In the genomic region with DNA sequence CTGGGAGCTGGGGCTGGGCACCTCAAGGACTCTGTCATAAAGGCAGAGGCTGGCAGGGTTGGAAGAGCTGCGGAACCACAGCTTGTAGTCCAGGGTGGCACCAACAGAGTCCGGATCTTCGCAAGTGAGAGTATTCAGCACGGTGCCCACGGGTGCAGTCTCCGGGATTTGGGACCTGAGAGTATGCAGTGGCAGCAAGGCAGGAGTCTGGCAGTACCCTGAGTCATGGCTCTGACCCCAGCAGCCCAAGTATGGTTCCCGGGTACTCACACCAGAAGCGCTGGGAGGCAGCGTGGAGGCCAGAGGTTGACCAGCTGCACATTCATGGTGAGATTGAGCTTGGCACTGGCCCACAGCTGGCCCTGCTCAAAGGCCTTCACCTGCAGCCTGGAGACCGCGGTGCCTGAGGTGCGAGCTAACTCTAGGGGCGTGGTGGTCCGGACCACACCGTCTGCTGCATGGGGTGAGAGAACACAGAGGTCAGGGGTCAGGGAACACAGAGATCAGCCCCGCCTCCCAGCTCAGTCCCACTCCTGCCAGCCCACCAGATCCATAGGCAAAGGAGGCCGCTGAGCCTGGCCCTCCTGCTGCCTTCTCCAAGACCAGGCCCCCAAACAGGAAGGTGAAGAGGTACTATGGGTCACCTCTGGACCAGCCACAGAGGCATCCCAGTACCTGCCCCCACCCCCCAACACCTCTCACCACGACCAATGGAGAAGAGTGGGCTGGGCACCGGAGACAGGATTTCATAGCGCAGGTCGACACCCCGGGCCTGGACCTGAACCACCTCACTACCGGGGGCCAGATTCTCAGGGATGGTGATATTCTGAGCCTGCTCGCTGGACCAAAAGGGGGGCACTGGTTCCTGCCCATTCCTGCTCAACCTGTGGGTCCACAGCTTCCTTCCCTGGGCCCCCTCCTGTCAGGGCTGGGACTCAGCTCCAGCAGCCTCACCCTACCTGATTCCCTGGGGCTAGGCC, we compare ENCODE assay signal across 2 cellular contexts.
A peak's percentile ranks its signal among the peaks of the same experiment; 100 is the strongest.
TF ChIP-seq lines count a peak whose summit lies in the region.

No MANE protein-coding gene starts in this region.

TF ChIP-seq in HepG2, 621 proteins besides CTCF, POLR2A, EP300 and RAD21 (continues in another document):
- TF ChIP-seq ZNF891 (CRISPR knock-in tag; IDR thresholded peaks at IDR 0.05) = no peak
- TF ChIP-seq PHF21A (CRISPR knock-in tag; IDR thresholded peaks at IDR 0.05) = no peak
- TF ChIP-seq, protein P1, sequence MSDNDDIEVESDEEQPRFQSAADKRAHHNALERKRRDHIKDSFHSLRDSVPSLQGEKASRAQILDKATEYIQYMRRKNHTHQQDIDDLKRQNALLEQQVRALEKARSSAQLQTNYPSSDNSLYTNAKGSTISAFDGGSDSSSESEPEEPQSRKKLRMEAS (IDR thresholded peaks at IDR 0.05) = peak; percentile 50; the same call in 1 of the 2 replicates
- TF ChIP-seq, protein P2, sequence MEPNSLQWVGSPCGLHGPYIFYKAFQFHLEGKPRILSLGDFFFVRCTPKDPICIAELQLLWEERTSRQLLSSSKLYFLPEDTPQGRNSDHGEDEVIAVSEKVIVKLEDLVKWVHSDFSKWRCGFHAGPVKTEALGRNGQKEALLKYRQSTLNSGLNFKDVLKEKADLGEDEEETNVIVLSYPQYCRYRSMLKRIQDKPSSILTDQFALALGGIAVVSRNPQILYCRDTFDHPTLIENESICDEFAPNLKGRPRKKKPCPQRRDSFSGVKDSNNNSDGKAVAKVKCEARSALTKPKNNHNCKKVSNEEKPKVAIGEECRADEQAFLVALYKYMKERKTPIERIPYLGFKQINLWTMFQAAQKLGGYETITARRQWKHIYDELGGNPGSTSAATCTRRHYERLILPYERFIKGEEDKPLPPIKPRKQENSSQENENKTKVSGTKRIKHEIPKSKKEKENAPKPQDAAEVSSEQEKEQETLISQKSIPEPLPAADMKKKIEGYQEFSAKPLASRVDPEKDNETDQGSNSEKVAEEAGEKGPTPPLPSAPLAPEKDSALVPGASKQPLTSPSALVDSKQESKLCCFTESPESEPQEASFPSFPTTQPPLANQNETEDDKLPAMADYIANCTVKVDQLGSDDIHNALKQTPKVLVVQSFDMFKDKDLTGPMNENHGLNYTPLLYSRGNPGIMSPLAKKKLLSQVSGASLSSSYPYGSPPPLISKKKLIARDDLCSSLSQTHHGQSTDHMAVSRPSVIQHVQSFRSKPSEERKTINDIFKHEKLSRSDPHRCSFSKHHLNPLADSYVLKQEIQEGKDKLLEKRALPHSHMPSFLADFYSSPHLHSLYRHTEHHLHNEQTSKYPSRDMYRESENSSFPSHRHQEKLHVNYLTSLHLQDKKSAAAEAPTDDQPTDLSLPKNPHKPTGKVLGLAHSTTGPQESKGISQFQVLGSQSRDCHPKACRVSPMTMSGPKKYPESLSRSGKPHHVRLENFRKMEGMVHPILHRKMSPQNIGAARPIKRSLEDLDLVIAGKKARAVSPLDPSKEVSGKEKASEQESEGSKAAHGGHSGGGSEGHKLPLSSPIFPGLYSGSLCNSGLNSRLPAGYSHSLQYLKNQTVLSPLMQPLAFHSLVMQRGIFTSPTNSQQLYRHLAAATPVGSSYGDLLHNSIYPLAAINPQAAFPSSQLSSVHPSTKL (CRISPR knock-in tag; IDR thresholded peaks at IDR 0.05) = no peak
- peak; percentile 64; the same call in 1 of the 2 replicates for TF ChIP-seq HNRNPL (IDR thresholded peaks at IDR 0.05; ENCODE audit: low read depth, low read length)
- TF ChIP-seq THAP11 (CRISPR knock-in tag; IDR thresholded peaks at IDR 0.05) = no peak
- TF ChIP-seq, protein P3, sequence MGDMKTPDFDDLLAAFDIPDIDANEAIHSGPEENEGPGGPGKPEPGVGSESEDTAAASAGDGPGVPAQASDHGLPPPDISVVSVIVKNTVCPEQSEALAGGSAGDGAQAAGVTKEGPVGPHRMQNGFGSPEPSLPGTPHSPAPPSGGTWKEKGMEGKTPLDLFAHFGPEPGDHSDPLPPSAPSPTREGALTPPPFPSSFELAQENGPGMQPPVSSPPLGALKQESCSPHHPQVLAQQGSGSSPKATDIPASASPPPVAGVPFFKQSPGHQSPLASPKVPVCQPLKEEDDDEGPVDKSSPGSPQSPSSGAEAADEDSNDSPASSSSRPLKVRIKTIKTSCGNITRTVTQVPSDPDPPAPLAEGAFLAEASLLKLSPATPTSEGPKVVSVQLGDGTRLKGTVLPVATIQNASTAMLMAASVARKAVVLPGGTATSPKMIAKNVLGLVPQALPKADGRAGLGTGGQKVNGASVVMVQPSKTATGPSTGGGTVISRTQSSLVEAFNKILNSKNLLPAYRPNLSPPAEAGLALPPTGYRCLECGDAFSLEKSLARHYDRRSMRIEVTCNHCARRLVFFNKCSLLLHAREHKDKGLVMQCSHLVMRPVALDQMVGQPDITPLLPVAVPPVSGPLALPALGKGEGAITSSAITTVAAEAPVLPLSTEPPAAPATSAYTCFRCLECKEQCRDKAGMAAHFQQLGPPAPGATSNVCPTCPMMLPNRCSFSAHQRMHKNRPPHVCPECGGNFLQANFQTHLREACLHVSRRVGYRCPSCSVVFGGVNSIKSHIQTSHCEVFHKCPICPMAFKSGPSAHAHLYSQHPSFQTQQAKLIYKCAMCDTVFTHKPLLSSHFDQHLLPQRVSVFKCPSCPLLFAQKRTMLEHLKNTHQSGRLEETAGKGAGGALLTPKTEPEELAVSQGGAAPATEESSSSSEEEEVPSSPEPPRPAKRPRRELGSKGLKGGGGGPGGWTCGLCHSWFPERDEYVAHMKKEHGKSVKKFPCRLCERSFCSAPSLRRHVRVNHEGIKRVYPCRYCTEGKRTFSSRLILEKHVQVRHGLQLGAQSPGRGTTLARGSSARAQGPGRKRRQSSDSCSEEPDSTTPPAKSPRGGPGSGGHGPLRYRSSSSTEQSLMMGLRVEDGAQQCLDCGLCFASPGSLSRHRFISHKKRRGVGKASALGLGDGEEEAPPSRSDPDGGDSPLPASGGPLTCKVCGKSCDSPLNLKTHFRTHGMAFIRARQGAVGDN (CRISPR knock-in tag; IDR thresholded peaks at IDR 0.05) = peak; percentile 69
- no peak for TF ChIP-seq RBM22 (optimal IDR thresholded peaks at IDR 0.05; ENCODE audit: low read length)
- TF ChIP-seq NFYB (CRISPR knock-in tag; IDR thresholded peaks at IDR 0.05) = no peak
- no peak for TF ChIP-seq SMARCE1 (IDR thresholded peaks at IDR 0.05; ENCODE audit: borderline replicate concordance)
- no peak for TF ChIP-seq U2AF2 (IDR thresholded peaks at IDR 0.05; ENCODE audit: low read depth, low read length)
- no peak for TF ChIP-seq IRF2 (CRISPR knock-in tag; IDR thresholded peaks at IDR 0.05)
- TF ChIP-seq SRSF1 (optimal IDR thresholded peaks at IDR 0.05; ENCODE audit: low read depth, low read length) = peak; percentile 66
- peak; percentile 83 for TF ChIP-seq NR2C2 (CRISPR knock-in tag; IDR thresholded peaks at IDR 0.05; ENCODE audit: borderline replicate concordance)
- TF ChIP-seq ZNF878 (CRISPR knock-in tag; IDR thresholded peaks at IDR 0.05) = no peak
- no peak for TF ChIP-seq LCORL (IDR thresholded peaks at IDR 0.05)
- 0 out of 2 replicates have a peak, but pooled peaks have one; percentile 25 for TF ChIP-seq LCORL (CRISPR knock-in tag; IDR thresholded peaks at IDR 0.05)
- 0 out of 2 replicates have a peak, but pooled peaks have one; percentile 23 for TF ChIP-seq ZNF263 (CRISPR knock-in tag; IDR thresholded peaks at IDR 0.05)
- TF ChIP-seq NR2F6 (IDR thresholded peaks at IDR 0.05) = peak; percentile 71
- peak; percentile 76 for TF ChIP-seq NR2F6 (CRISPR knock-in tag; IDR thresholded peaks at IDR 0.05)

TF ChIP-seq in WTC11, 78 proteins besides CTCF, POLR2A, EP300 and RAD21:
- TF ChIP-seq NR2C2 (CRISPR knock-in tag; IDR thresholded peaks at IDR 0.05) = 0 out of 2 replicates have a peak, but pooled peaks have one; percentile 19
- TF ChIP-seq, protein P4, sequence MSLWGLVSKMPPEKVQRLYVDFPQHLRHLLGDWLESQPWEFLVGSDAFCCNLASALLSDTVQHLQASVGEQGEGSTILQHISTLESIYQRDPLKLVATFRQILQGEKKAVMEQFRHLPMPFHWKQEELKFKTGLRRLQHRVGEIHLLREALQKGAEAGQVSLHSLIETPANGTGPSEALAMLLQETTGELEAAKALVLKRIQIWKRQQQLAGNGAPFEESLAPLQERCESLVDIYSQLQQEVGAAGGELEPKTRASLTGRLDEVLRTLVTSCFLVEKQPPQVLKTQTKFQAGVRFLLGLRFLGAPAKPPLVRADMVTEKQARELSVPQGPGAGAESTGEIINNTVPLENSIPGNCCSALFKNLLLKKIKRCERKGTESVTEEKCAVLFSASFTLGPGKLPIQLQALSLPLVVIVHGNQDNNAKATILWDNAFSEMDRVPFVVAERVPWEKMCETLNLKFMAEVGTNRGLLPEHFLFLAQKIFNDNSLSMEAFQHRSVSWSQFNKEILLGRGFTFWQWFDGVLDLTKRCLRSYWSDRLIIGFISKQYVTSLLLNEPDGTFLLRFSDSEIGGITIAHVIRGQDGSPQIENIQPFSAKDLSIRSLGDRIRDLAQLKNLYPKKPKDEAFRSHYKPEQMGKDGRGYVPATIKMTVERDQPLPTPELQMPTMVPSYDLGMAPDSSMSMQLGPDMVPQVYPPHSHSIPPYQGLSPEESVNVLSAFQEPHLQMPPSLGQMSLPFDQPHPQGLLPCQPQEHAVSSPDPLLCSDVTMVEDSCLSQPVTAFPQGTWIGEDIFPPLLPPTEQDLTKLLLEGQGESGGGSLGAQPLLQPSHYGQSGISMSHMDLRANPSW (CRISPR knock-in tag; conservative IDR thresholded peaks at IDR 0.05; ENCODE audit: low read depth) = no peak
- TF ChIP-seq RELA (CRISPR knock-in tag; IDR thresholded peaks at IDR 0.05; ENCODE audit: borderline replicate concordance) = no peak
